1 cellular context compared by ENCODE assay signal in the genomic region with DNA sequence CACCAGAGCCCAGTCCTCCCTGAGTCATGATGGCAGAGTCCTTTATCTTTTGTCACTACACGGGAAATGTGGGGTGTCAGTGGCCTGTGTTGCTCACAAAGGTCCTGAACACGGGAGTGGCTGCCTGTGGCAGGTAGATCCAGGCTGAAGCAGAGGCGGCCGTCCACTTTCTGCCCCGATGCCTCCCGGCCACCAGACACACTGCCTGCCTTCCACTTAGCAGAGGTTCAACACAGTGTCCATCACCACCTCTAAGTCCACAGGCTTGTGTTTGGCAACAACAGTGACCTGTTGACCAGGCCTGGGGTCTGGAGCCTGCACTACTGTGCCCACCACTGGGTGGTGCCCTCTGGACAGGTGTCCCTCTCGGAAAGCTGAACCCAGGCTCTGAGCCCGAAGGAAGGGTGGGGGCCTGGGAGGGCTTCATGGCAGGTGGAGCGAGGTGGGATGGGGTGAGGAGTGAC.
TF ChIP-seq lines count a peak whose summit lies in the region.

No MANE protein-coding gene starts in this region.

TF ChIP-seq in HepG2, 621 proteins besides CTCF, POLR2A, EP300 and RAD21 (continued from another document and continues in another):
- TF ChIP-seq, protein P1, sequence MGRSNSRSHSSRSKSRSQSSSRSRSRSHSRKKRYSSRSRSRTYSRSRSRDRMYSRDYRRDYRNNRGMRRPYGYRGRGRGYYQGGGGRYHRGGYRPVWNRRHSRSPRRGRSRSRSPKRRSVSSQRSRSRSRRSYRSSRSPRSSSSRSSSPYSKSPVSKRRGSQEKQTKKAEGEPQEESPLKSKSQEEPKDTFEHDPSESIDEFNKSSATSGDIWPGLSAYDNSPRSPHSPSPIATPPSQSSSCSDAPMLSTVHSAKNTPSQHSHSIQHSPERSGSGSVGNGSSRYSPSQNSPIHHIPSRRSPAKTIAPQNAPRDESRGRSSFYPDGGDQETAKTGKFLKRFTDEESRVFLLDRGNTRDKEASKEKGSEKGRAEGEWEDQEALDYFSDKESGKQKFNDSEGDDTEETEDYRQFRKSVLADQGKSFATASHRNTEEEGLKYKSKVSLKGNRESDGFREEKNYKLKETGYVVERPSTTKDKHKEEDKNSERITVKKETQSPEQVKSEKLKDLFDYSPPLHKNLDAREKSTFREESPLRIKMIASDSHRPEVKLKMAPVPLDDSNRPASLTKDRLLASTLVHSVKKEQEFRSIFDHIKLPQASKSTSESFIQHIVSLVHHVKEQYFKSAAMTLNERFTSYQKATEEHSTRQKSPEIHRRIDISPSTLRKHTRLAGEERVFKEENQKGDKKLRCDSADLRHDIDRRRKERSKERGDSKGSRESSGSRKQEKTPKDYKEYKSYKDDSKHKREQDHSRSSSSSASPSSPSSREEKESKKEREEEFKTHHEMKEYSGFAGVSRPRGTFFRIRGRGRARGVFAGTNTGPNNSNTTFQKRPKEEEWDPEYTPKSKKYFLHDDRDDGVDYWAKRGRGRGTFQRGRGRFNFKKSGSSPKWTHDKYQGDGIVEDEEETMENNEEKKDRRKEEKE (IDR thresholded peaks at IDR 0.05): no peak
- TF ChIP-seq BRF2 (CRISPR knock-in tag; IDR thresholded peaks at IDR 0.05): no peak
- TF ChIP-seq ZC3H4 (CRISPR knock-in tag; IDR thresholded peaks at IDR 0.05; ENCODE audit: borderline replicate concordance): no peak
- no peak for TF ChIP-seq ZNF891 (CRISPR knock-in tag; IDR thresholded peaks at IDR 0.05)
- no peak for TF ChIP-seq ZNF317 (CRISPR knock-in tag; IDR thresholded peaks at IDR 0.05)
- TF ChIP-seq ZNF660 (CRISPR knock-in tag; IDR thresholded peaks at IDR 0.05; ENCODE audit: borderline replicate concordance, low read depth): no peak
- TF ChIP-seq KLF12 (CRISPR knock-in tag; IDR thresholded peaks at IDR 0.05; ENCODE audit: borderline replicate concordance): no peak
- TF ChIP-seq ZNF576 (CRISPR knock-in tag; IDR thresholded peaks at IDR 0.05): no peak
- no peak for TF ChIP-seq PHF8 (CRISPR knock-in tag; IDR thresholded peaks at IDR 0.05)
- TF ChIP-seq, protein P2, sequence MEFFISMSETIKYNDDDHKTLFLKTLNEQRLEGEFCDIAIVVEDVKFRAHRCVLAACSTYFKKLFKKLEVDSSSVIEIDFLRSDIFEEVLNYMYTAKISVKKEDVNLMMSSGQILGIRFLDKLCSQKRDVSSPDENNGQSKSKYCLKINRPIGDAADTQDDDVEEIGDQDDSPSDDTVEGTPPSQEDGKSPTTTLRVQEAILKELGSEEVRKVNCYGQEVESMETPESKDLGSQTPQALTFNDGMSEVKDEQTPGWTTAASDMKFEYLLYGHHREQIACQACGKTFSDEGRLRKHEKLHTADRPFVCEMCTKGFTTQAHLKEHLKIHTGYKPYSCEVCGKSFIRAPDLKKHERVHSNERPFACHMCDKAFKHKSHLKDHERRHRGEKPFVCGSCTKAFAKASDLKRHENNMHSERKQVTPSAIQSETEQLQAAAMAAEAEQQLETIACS (CRISPR knock-in tag; IDR thresholded peaks at IDR 0.05): no peak
- TF ChIP-seq ZFP91 (CRISPR knock-in tag; IDR thresholded peaks at IDR 0.05; ENCODE audit: borderline replicate concordance): no peak
- no peak for TF ChIP-seq FOXA1 (IDR thresholded peaks at IDR 0.05)
- TF ChIP-seq FOXA1 (CRISPR knock-in tag; IDR thresholded peaks at IDR 0.05): peak; percentile 43
- peak; percentile 34; the same call in 1 of the 2 replicates for TF ChIP-seq CEBPB (IDR thresholded peaks at IDR 0.05; ENCODE audit: borderline replicate concordance, low read depth, low read length)
- TF ChIP-seq NRL (CRISPR knock-in tag; IDR thresholded peaks at IDR 0.05; ENCODE audit: borderline replicate concordance): no peak
- no peak for TF ChIP-seq PAWR (CRISPR knock-in tag; IDR thresholded peaks at IDR 0.05; ENCODE audit: borderline replicate concordance)
- TF ChIP-seq, protein P3, sequence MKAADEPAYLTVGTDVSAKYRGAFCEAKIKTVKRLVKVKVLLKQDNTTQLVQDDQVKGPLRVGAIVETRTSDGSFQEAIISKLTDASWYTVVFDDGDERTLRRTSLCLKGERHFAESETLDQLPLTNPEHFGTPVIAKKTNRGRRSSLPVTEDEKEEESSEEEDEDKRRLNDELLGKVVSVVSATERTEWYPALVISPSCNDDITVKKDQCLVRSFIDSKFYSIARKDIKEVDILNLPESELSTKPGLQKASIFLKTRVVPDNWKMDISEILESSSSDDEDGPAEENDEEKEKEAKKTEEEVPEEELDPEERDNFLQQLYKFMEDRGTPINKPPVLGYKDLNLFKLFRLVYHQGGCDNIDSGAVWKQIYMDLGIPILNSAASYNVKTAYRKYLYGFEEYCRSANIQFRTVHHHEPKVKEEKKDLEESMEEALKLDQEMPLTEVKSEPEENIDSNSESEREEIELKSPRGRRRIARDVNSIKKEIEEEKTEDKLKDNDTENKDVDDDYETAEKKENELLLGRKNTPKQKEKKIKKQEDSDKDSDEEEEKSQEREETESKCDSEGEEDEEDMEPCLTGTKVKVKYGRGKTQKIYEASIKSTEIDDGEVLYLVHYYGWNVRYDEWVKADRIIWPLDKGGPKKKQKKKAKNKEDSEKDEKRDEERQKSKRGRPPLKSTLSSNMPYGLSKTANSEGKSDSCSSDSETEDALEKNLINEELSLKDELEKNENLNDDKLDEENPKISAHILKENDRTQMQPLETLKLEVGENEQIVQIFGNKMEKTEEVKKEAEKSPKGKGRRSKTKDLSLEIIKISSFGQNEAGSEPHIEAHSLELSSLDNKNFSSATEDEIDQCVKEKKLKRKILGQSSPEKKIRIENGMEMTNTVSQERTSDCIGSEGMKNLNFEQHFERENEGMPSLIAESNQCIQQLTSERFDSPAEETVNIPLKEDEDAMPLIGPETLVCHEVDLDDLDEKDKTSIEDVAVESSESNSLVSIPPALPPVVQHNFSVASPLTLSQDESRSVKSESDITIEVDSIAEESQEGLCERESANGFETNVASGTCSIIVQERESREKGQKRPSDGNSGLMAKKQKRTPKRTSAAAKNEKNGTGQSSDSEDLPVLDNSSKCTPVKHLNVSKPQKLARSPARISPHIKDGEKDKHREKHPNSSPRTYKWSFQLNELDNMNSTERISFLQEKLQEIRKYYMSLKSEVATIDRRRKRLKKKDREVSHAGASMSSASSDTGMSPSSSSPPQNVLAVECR (CRISPR knock-in tag; IDR thresholded peaks at IDR 0.05; ENCODE audit: borderline replicate concordance): 0 out of 2 replicates have a peak, but pooled peaks have one; percentile 12
- TF ChIP-seq ZNF3 (CRISPR knock-in tag; IDR thresholded peaks at IDR 0.05): no peak
- no peak for TF ChIP-seq MED1 (CRISPR knock-in tag; IDR thresholded peaks at IDR 0.05)
- TF ChIP-seq IKZF4 (CRISPR knock-in tag; IDR thresholded peaks at IDR 0.05; ENCODE audit: borderline replicate concordance, low read depth, not compliant biosample characterization): no peak
- TF ChIP-seq SUZ12 (IDR thresholded peaks at IDR 0.05; ENCODE audit: low read depth, low read length): no peak
- TF ChIP-seq ZNF841 (CRISPR knock-in tag; IDR thresholded peaks at IDR 0.05; ENCODE audit: borderline replicate concordance): no peak
- TF ChIP-seq SALL1 (CRISPR knock-in tag; IDR thresholded peaks at IDR 0.05): peak; percentile 53; the same call in 1 of the 2 replicates
- TF ChIP-seq, protein P4, sequence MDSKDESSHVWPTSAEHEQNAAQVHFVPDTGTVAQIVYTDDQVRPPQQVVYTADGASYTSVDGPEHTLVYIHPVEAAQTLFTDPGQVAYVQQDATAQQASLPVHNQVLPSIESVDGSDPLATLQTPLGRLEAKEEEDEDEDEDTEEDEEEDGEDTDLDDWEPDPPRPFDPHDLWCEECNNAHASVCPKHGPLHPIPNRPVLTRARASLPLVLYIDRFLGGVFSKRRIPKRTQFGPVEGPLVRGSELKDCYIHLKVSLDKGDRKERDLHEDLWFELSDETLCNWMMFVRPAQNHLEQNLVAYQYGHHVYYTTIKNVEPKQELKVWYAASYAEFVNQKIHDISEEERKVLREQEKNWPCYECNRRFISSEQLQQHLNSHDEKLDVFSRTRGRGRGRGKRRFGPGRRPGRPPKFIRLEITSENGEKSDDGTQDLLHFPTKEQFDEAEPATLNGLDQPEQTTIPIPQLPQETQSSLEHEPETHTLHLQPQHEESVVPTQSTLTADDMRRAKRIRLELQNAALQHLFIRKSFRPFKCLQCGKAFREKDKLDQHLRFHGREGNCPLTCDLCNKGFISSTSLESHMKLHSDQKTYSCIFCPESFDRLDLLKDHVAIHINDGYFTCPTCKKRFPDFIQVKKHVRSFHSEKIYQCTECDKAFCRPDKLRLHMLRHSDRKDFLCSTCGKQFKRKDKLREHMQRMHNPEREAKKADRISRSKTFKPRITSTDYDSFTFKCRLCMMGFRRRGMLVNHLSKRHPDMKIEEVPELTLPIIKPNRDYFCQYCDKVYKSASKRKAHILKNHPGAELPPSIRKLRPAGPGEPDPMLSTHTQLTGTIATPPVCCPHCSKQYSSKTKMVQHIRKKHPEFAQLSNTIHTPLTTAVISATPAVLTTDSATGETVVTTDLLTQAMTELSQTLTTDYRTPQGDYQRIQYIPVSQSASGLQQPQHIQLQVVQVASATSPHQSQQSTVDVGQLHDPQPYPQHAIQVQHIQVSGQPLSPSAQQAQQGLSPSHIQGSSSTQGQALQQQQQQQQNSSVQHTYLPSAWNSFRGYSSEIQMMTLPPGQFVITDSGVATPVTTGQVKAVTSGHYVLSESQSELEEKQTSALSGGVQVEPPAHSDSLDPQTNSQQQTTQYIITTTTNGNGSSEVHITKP (CRISPR knock-in tag; IDR thresholded peaks at IDR 0.05; ENCODE audit: low read depth): no peak
- TF ChIP-seq FOXK2 (IDR thresholded peaks at IDR 0.05): no peak
- TF ChIP-seq, protein P5, sequence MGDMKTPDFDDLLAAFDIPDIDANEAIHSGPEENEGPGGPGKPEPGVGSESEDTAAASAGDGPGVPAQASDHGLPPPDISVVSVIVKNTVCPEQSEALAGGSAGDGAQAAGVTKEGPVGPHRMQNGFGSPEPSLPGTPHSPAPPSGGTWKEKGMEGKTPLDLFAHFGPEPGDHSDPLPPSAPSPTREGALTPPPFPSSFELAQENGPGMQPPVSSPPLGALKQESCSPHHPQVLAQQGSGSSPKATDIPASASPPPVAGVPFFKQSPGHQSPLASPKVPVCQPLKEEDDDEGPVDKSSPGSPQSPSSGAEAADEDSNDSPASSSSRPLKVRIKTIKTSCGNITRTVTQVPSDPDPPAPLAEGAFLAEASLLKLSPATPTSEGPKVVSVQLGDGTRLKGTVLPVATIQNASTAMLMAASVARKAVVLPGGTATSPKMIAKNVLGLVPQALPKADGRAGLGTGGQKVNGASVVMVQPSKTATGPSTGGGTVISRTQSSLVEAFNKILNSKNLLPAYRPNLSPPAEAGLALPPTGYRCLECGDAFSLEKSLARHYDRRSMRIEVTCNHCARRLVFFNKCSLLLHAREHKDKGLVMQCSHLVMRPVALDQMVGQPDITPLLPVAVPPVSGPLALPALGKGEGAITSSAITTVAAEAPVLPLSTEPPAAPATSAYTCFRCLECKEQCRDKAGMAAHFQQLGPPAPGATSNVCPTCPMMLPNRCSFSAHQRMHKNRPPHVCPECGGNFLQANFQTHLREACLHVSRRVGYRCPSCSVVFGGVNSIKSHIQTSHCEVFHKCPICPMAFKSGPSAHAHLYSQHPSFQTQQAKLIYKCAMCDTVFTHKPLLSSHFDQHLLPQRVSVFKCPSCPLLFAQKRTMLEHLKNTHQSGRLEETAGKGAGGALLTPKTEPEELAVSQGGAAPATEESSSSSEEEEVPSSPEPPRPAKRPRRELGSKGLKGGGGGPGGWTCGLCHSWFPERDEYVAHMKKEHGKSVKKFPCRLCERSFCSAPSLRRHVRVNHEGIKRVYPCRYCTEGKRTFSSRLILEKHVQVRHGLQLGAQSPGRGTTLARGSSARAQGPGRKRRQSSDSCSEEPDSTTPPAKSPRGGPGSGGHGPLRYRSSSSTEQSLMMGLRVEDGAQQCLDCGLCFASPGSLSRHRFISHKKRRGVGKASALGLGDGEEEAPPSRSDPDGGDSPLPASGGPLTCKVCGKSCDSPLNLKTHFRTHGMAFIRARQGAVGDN (CRISPR knock-in tag; IDR thresholded peaks at IDR 0.05): peak; percentile 53
- TF ChIP-seq ZBTB8A (CRISPR knock-in tag; IDR thresholded peaks at IDR 0.05; ENCODE audit: borderline replicate concordance, low read depth): no peak
- no peak for TF ChIP-seq ZNF580 (CRISPR knock-in tag; IDR thresholded peaks at IDR 0.05; ENCODE audit: borderline replicate concordance, low read depth)
- TF ChIP-seq ZSCAN25 (CRISPR knock-in tag; IDR thresholded peaks at IDR 0.05): no peak
- TF ChIP-seq STAG1 (CRISPR knock-in tag; IDR thresholded peaks at IDR 0.05): peak; percentile 78
- no peak for TF ChIP-seq ZNF558 (CRISPR knock-in tag; IDR thresholded peaks at IDR 0.05; ENCODE audit: borderline replicate concordance)
- TF ChIP-seq HMGXB4 (CRISPR knock-in tag; IDR thresholded peaks at IDR 0.05; ENCODE audit: borderline replicate concordance in 1 of 2, low read depth in 1 of 2): no peak
- TF ChIP-seq ZNF30 (CRISPR knock-in tag; IDR thresholded peaks at IDR 0.05): no peak
- TF ChIP-seq ZNF619 (CRISPR knock-in tag; IDR thresholded peaks at IDR 0.05): no peak
